Comparison of ENCODE assay signal across 15 cellular contexts in the genomic region with DNA sequence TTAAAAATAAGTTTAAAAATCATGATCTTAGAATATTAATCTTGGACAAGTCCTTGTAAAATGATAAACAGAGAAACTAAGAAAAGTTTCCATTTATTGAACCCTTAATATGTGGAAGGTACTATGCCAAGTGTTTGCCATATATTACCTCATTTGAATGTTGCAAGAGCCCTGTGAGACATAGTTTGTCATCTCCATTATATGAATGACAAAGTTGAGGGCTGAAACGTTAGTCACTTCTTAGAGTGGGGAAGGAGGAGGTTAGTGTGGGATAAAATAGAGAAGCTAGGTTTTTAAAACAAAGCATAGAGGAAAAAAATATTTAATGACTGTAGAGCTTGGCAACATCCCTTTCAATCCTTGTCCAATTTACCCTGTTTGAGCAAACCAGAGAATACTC. TPM values are rescaled to one million over a fixed set of nuclear protein-coding genes. Genes with fewer than 3 reads are reported as not detected.
DNase-seq lines count a peak whose midpoint lies in the region; ATAC-seq and TF ChIP-seq lines count a peak whose summit lies in the region.
"Had no signal": no experiment of that assay in that cellular context is flagged by ENCODE, and none has a peak within 500 bp of the region (broad histone marks: within the 10 kb centered on the region; RNA-seq: fewer than 3 reads in every experiment).

No MANE protein-coding gene starts in this region.

- intact Hi-C loops in colonic mucosa (cut with DNase I) (no loop called here), gastrocnemius medialis (cut with DNase I; ENCODE audit: low total_unique reads) (no loop called here)

- no peaks in the 10 kb centered on the region for H3K36me3 ChIP-seq in colonic mucosa
- H3K36me3 ChIP-seq in muscle layer of colon (ENCODE audit: insufficient read depth, low read length) = peaks cover 15% of the 10 kb centered on the region
- H3K36me3 ChIP-seq in gastrocnemius medialis = no peaks in the 10 kb centered on the region

- no peaks in the 10 kb centered on the region for H3K9me3 ChIP-seq in colonic mucosa
- H3K9me3 ChIP-seq in muscle layer of colon (ENCODE audit: low read length) = no peaks in the 10 kb centered on the region
- no peaks in the 10 kb centered on the region for H3K9me3 ChIP-seq in gastrocnemius medialis
- H3K9me3 ChIP-seq in T-helper 17 cell (ENCODE audit: control insufficient read depth, low read length, poor library complexity, severe bottlenecking) = no peaks in the 10 kb centered on the region

- TF ChIP-seq POLR2A in gastrocnemius medialis (IDR thresholded peaks at IDR 0.05) = no peak

- in situ Hi-C loops in gastrocnemius medialis (cut with MboI; ENCODE audit: low sequenced_read_pairs in 4 of 4) = no loop called here

- H3K27ac ChIP-seq in colonic mucosa (peak overlapping the region; percentile 30), muscle layer of colon (ENCODE audit: low read depth, low read length) (peak overlapping the region; percentile 92), gastrocnemius medialis (no peak overlapping the region)

- TF ChIP-seq CTCF in colonic mucosa (IDR thresholded peaks at IDR 0.05) = no peak
- TF ChIP-seq CTCF in gastrocnemius medialis (IDR thresholded peaks at IDR 0.05 in 4 of 5, conservative IDR thresholded peaks at IDR 0.05 in 1 of 5) = no peak

- no peak for ATAC-seq in HG03135 (IDR thresholded peaks at IDR 0.05; ENCODE audit: unreplicated experiment)
- no peak for ATAC-seq in gastrocnemius medialis
- ATAC-seq in T-helper 17 cell = no peak
- ATAC-seq in GM19452 (IDR thresholded peaks at IDR 0.05; ENCODE audit: unreplicated experiment) = no peak

- DNase-seq in AG08395 (ENCODE audit: low spot score) (peak; percentile 72), M059J (ENCODE audit: low read depth) (peak; percentile 89), colonic mucosa (no peak), gastrocnemius medialis (no peak), T-helper 17 cell (no peak)
- DNase-seq: activated CD4-positive, alpha-beta T cell treated with anti-CD3 and anti-CD28 coated beads for 4 hours; activated naive CD4-positive, alpha-beta T cell treated with anti-CD3 and anti-CD28 coated beads for 36 hours; CD4-positive, alpha-beta T cell; erythroblast; NCI-H187; RPMI8226 had no signal

- H3K4me1 ChIP-seq in colonic mucosa = no peaks in the 10 kb centered on the region
- H3K4me1 ChIP-seq in muscle layer of colon (ENCODE audit: insufficient read depth, low read length) = peaks cover 47% of the 10 kb centered on the region
- peaks cover 4 to 13% of the 10 kb centered on the region in 2 donors for H3K4me1 ChIP-seq in gastrocnemius medialis

- H3K27me3 Mint-ChIP-seq in T-helper 17 cell = peaks cover 87% of the 10 kb centered on the region

- peaks cover 4% of the 10 kb centered on the region for H3K36me3 Mint-ChIP-seq in T-helper 17 cell (ENCODE audit: low read depth)
- H3K36me3 Mint-ChIP-seq: memory B cell had no signal

- H3K4me3 ChIP-seq in colonic mucosa (no peak overlapping the region), muscle layer of colon (ENCODE audit: low read depth in 1 of 2, low read length in 2 of 2) (peak overlapping the region in 1 of 2 donors; percentile 85), gastrocnemius medialis (no peak overlapping the region)

- H3K9ac ChIP-seq in colonic mucosa (ENCODE audit: low read depth in 2 of 2, low read length in 2 of 2) (no peak overlapping the region), muscle layer of colon (ENCODE audit: low read length) (peak overlapping the region; percentile 74)

- no peak overlapping the region for H3K27ac Mint-ChIP-seq in T-helper 17 cell
- H3K27ac Mint-ChIP-seq: activated naive CD4-positive, alpha-beta T cell treated with anti-CD3 and anti-CD28 coated beads for 36 hours; CD4-positive, alpha-beta T cell; memory B cell had no signal

- H3K27me3 ChIP-seq in colonic mucosa = peaks cover 6% of the 10 kb centered on the region
- H3K27me3 ChIP-seq in muscle layer of colon (ENCODE audit: control insufficient read depth in 1 of 2, insufficient read depth in 2 of 2, low read length in 2 of 2) = no peaks in the 10 kb centered on the region
- H3K27me3 ChIP-seq in gastrocnemius medialis = peaks cover 6 to 29% (median 10%) of the 10 kb centered on the region in 3 donors

- no peak overlapping the region for H3K4me3 Mint-ChIP-seq in T-helper 17 cell
- H3K4me3 Mint-ChIP-seq: activated naive CD4-positive, alpha-beta T cell treated with anti-CD3 and anti-CD28 coated beads for 36 hours; CD4-positive, alpha-beta T cell; memory B cell had no signal

- H3K4me1 Mint-ChIP-seq in T-helper 17 cell = peaks cover 3% of the 10 kb centered on the region

RNA-seq across cellular contexts. Expression of a gene that starts 2.0 kb away (rescaled TPM):
- total RNA-seq in M059J (2014; rRNA removed; shearing (Covaris generic)) = 77.5 and 151 TPM in 2 replicates
- total RNA-seq in colonic mucosa (10 to 100 TPM in 1 of 2 donors, 1 to 10 TPM in 1; 5.0 to 65.6 TPM), gastrocnemius medialis (10 to 100 TPM in 2 of 4 donors, 1 to 10 TPM in 1, not detected in 1; 4.3 to 17.6 (median 10.7) TPM), T-helper 17 cell (not detected)

Comparison
In these comparisons a context has a peak if more than half of its experiments do, and no peak if none do; other contexts are left out.
1. DNase-seq: peak in AG08395 (single experiment) and M059J (single experiment); none in colonic mucosa (single experiment), gastrocnemius medialis (0 of 2) and T-helper 17 cell (0 of 3).
2. H3K27ac ChIP-seq: peak in colonic mucosa (single experiment) and muscle layer of colon (single experiment); none in gastrocnemius medialis (0 of 4).